13 cellular contexts compared by ENCODE assay signal in genomic region chr5:71891856-71892255, GRCh38.
A peak's percentile ranks its signal among the peaks of the same experiment; 100 is the strongest.
DNase-seq lines count a peak whose midpoint lies in the region; ATAC-seq and TF ChIP-seq lines count a peak whose summit lies in the region.
"Had no signal": no experiment of that assay in that cellular context is flagged by ENCODE, and none has a peak within 500 bp of the region (broad histone marks: within the 10 kb centered on the region; RNA-seq: fewer than 3 reads in every experiment).

No MANE protein-coding gene starts in this region.

- no peak overlapping the region for H3K4me3 ChIP-seq in left lung

- H3K27me3 ChIP-seq in left lung: no peaks in the 10 kb centered on the region

- peaks cover 13% of the 10 kb centered on the region for H3K27me3 Mint-ChIP-seq in activated CD4-positive, alpha-beta T cell treated with anti-CD3 and anti-CD28 coated beads, Interleukin-2, amount 10 ng/mL, durations not matched to agents 24 days and 14 days
- peaks cover 15% of the 10 kb centered on the region for H3K27me3 Mint-ChIP-seq in activated CD4-positive, alpha-beta T cell treated with anti-CD3 and anti-CD28 coated beads for 36 hours
- H3K27me3 Mint-ChIP-seq in activated T-cell treated with anti-CD3 and anti-CD28 coated beads, Interleukin-2, amount 50 U/mL, for 4 hours (ENCODE audit: low read depth): peaks cover 14% of the 10 kb centered on the region
- H3K27me3 Mint-ChIP-seq in CD14-positive monocyte (ENCODE audit: low read depth in 3 of 3): peaks cover 1 to 6% (median 2%) of the 10 kb centered on the region in 3 donors

- H3K36me3 ChIP-seq in left lung: no peaks in the 10 kb centered on the region

- H3K36me3 Mint-ChIP-seq in activated CD4-positive, alpha-beta T cell treated with anti-CD3 and anti-CD28 coated beads, Interleukin-2, amount 10 ng/mL, durations not matched to agents 24 days and 14 days (ENCODE audit: low read depth): no peaks in the 10 kb centered on the region
- no peaks in the 10 kb centered on the region for H3K36me3 Mint-ChIP-seq in activated CD4-positive, alpha-beta T cell treated with anti-CD3 and anti-CD28 coated beads for 36 hours (ENCODE audit: low read depth)
- no peaks in the 10 kb centered on the region for H3K36me3 Mint-ChIP-seq in activated T-cell treated with anti-CD3 and anti-CD28 coated beads, Interleukin-2, amount 50 U/mL, for 4 hours (ENCODE audit: insufficient read depth)
- no peaks in the 10 kb centered on the region for H3K36me3 Mint-ChIP-seq in CD14-positive monocyte
- H3K36me3 Mint-ChIP-seq: activated naive CD8-positive, alpha-beta T cell had no signal

- POLR2A ChIA-PET in activated CD4-positive, alpha-beta T cell treated with anti-CD3 and anti-CD28 coated beads for 36 hours (lab: Charles Lee): no interaction called here

- peak; percentile 29 for DNase-seq in activated CD4-positive, alpha-beta T cell treated with anti-CD3 and anti-CD28 coated beads, Interleukin-2, amount 10 ng/mL, durations not matched to agents 24 days and 14 days
- DNase-seq in activated CD4-positive, alpha-beta T cell treated with anti-CD3 and anti-CD28 coated beads for 36 hours: no peak
- DNase-seq in epithelial cell of prostate (ENCODE audit: low read depth, low spot score) (no peak), left lung (no peak), NCI-H524 treated with DMSO at 0.1 percent for 48 hours (lab: John Stamatoyannopoulos, UW) (no peak), CD14-positive monocyte (ENCODE audit: low spot score) (no peak), retina (no peak)
- DNase-seq in activated T-cell treated with anti-CD3 and anti-CD28 coated beads, Interleukin-2, amount 50 U/mL, for 4 hours: no peak
- DNase-seq: 8988T; activated CD4-positive, alpha-beta T cell treated with anti-CD3 and anti-CD28 coated beads, Interleukin-2, amount 50 U/mL, for 48 hours; DND-41; NCI-H2171 treated with DMSO at 0.1 percent for 48 hours had no signal

- no peaks in the 10 kb centered on the region for H3K4me1 ChIP-seq in left lung

- no peak overlapping the region for H3K4me3 Mint-ChIP-seq in activated CD4-positive, alpha-beta T cell treated with anti-CD3 and anti-CD28 coated beads, Interleukin-2, amount 10 ng/mL, durations not matched to agents 24 days and 14 days
- H3K4me3 Mint-ChIP-seq in activated CD4-positive, alpha-beta T cell treated with anti-CD3 and anti-CD28 coated beads for 36 hours: no peak overlapping the region
- no peak overlapping the region for H3K4me3 Mint-ChIP-seq in activated T-cell treated with anti-CD3 and anti-CD28 coated beads, Interleukin-2, amount 50 U/mL, for 4 hours
- no peak overlapping the region for H3K4me3 Mint-ChIP-seq in CD14-positive monocyte
- H3K4me3 Mint-ChIP-seq: activated naive CD8-positive, alpha-beta T cell had no signal

- no peaks in the 10 kb centered on the region for H3K4me1 Mint-ChIP-seq in activated CD4-positive, alpha-beta T cell treated with anti-CD3 and anti-CD28 coated beads, Interleukin-2, amount 10 ng/mL, durations not matched to agents 24 days and 14 days
- H3K4me1 Mint-ChIP-seq in activated CD4-positive, alpha-beta T cell treated with anti-CD3 and anti-CD28 coated beads for 36 hours: peaks cover 2% of the 10 kb centered on the region
- H3K4me1 Mint-ChIP-seq in activated T-cell treated with anti-CD3 and anti-CD28 coated beads, Interleukin-2, amount 50 U/mL, for 4 hours (ENCODE audit: low read depth): no peaks in the 10 kb centered on the region
- no peaks in the 10 kb centered on the region for H3K4me1 Mint-ChIP-seq in CD14-positive monocyte

- H3K27ac ChIP-seq in epithelial cell of prostate (peak overlapping the region; percentile 15), left lung (no peak overlapping the region)

- no peak overlapping the region for H3K27ac Mint-ChIP-seq in activated CD4-positive, alpha-beta T cell treated with anti-CD3 and anti-CD28 coated beads, Interleukin-2, amount 10 ng/mL, durations not matched to agents 24 days and 14 days
- no peak overlapping the region for H3K27ac Mint-ChIP-seq in activated CD4-positive, alpha-beta T cell treated with anti-CD3 and anti-CD28 coated beads for 36 hours
- H3K27ac Mint-ChIP-seq in CD14-positive monocyte: no peak overlapping the region
- H3K27ac Mint-ChIP-seq: activated naive CD8-positive, alpha-beta T cell had no signal

- peaks cover 13% of the 10 kb centered on the region for H3K9me3 Mint-ChIP-seq in activated CD4-positive, alpha-beta T cell treated with anti-CD3 and anti-CD28 coated beads, Interleukin-2, amount 10 ng/mL, durations not matched to agents 24 days and 14 days
- H3K9me3 Mint-ChIP-seq in activated CD4-positive, alpha-beta T cell treated with anti-CD3 and anti-CD28 coated beads for 36 hours (ENCODE audit: low read depth): peaks cover 2% of the 10 kb centered on the region
- H3K9me3 Mint-ChIP-seq in activated T-cell treated with anti-CD3 and anti-CD28 coated beads, Interleukin-2, amount 50 U/mL, for 4 hours: peaks cover 3% of the 10 kb centered on the region
- H3K9me3 Mint-ChIP-seq in CD14-positive monocyte: peaks cover 0 to 15% (median 8%) of the 10 kb centered on the region in 7 donors

- TF ChIP-seq CTCF in left lung (IDR thresholded peaks at IDR 0.05) (no peak), CD14-positive monocyte (IDR thresholded peaks at IDR 0.05) (no peak)

- CTCF ChIA-PET in activated CD4-positive, alpha-beta T cell treated with anti-CD3 and anti-CD28 coated beads for 36 hours (lab: Charles Lee): interaction anchor here (0.5 kb wide), 1 partner anchor 827 kb away, joined by 3 read pairs; no protein-coding TSS in a partner anchor

- intact Hi-C loops in activated CD4-positive, alpha-beta T cell treated with anti-CD3 and anti-CD28 coated beads, Interleukin-2, amount 10 ng/mL, durations not matched to agents 24 days and 14 days (cut with micrococcal nuclease): no loop called here
- intact Hi-C loops in activated CD4-positive, alpha-beta T cell treated with anti-CD3 and anti-CD28 coated beads for 36 hours (cut with DNase I, micrococcal nuclease): no loop called here
- intact Hi-C loops in left lung (cut with DNase I) (no loop called here), CD14-positive monocyte (cut with micrococcal nuclease) (no loop called here)

- no peaks in the 10 kb centered on the region for H3K9me3 ChIP-seq in left lung

- no peak for ATAC-seq in activated CD4-positive, alpha-beta T cell treated with anti-CD3 and anti-CD28 coated beads for 36 hours
- peak; percentile 90 for ATAC-seq in left lung
- ATAC-seq in activated T-cell treated with anti-CD3 and anti-CD28 coated beads, Interleukin-2, amount 50 U/mL, for 4 hours: no peak
